1 cellular context compared by ENCODE assay signal in the genomic region with DNA sequence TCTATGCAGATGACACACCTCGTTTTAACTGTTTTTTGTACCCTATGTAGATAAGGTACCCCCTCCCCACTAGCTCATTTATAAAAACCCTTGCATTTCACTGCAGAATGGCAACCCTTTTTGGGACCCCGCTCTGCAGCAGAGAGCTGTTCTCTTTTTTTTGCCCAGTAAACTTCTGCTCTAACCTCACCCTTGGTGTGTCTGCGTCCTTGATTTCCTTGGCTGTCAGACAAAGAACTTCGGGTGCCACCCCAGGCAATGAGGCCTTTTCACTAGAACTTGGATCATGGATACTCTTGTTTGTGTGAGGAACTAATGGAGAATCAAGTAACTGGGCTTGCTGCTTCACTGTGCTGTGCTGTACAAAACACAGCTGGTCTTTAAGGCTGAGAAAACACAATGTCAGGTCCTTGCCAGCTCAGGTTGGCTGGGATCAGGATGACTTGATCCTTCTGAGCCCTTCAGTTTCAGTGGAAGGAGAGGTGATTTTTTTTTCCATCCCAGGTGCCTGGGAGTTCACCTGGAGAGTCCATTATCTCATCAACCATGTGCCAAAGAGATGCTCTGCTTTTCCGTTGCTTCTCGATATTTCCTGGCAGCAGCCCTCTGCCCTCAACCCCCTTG.
TF ChIP-seq lines count a peak whose summit lies in the region.

No MANE protein-coding gene starts in this region.

TF ChIP-seq in IMR-90, 13 proteins besides CTCF, POLR2A, EP300 and RAD21 (continued from another document):
- TF ChIP-seq, protein P1, sequence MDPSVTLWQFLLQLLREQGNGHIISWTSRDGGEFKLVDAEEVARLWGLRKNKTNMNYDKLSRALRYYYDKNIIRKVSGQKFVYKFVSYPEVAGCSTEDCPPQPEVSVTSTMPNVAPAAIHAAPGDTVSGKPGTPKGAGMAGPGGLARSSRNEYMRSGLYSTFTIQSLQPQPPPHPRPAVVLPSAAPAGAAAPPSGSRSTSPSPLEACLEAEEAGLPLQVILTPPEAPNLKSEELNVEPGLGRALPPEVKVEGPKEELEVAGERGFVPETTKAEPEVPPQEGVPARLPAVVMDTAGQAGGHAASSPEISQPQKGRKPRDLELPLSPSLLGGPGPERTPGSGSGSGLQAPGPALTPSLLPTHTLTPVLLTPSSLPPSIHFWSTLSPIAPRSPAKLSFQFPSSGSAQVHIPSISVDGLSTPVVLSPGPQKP (IDR thresholded peaks at IDR 0.05; ENCODE audit: borderline replicate concordance, low read depth, low read length) = no peak
- TF ChIP-seq BHLHE40 (IDR thresholded peaks at IDR 0.05; ENCODE audit: low read depth, low read length) = no peak
- TF ChIP-seq NFE2L2 (IDR thresholded peaks at IDR 0.05; ENCODE audit: low read depth, low read length) = no peak
- TF ChIP-seq FOS (IDR thresholded peaks at IDR 0.05; ENCODE audit: low read depth, low read length) = no peak
- TF ChIP-seq RFX5 (IDR thresholded peaks at IDR 0.05; ENCODE audit: low read depth, low read length) = no peak
- no peak for TF ChIP-seq SMC3 (IDR thresholded peaks at IDR 0.05; ENCODE audit: low read depth, low read length)
- TF ChIP-seq MAZ (IDR thresholded peaks at IDR 0.05; ENCODE audit: borderline replicate concordance, low read depth, low read length) = no peak
- no peak for TF ChIP-seq CHD1 (IDR thresholded peaks at IDR 0.05; ENCODE audit: low read depth, low read length)
- TF ChIP-seq MXI1 (IDR thresholded peaks at IDR 0.05; ENCODE audit: borderline replicate concordance, low read depth, low read length) = no peak
- TF ChIP-seq, protein P2, sequence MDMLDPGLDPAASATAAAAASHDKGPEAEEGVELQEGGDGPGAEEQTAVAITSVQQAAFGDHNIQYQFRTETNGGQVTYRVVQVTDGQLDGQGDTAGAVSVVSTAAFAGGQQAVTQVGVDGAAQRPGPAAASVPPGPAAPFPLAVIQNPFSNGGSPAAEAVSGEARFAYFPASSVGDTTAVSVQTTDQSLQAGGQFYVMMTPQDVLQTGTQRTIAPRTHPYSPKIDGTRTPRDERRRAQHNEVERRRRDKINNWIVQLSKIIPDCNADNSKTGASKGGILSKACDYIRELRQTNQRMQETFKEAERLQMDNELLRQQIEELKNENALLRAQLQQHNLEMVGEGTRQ (IDR thresholded peaks at IDR 0.05; ENCODE audit: low read depth, low read length) = no peak
- no peak for TF ChIP-seq MAFK (IDR thresholded peaks at IDR 0.05; ENCODE audit: low read depth, low read length)
